8 cellular contexts compared by ENCODE assay signal in the genomic region with DNA sequence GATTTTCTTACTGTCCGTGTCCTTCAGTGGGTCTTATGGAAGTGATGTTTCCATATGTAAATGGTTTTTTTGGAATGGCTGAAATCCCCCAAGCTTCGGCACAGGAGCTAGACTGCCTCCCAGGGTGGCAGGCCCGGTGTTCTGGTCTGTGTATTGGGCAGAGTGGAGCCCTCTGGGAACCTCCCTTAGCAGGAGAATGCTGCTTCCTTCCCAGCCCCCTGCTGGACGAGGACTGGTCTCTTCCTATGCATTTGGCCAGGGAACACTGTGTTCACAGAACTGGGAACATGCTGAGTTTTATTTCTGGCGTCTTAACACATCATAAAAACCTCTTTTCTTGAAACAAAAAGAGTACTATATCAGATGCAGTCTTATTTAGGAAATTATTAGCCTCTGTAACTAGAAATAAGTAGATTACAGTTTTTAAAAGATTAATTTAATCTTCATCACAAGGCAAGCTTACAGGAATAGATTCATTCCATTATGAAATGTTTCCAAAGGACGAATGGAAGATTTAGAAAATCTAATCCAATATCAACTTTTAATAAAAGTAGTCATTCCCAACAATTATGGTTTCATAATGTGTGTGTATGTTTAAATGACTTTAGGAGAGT. TPM values are rescaled to one million over a fixed set of nuclear protein-coding genes. Genes with fewer than 3 reads are reported as not detected.
DNase-seq lines count a peak whose midpoint lies in the region; ATAC-seq and TF ChIP-seq lines count a peak whose summit lies in the region.

No MANE protein-coding gene starts in this region.

- H3K27me3 ChIP-seq in HUES6 (ENCODE audit: control insufficient read depth, insufficient read depth, low read length) (peaks cover 4% of the 10 kb centered on the region), ascending aorta (no peaks in the 10 kb centered on the region), kidney epithelial cell (ENCODE audit: control insufficient read depth, insufficient read depth, low read length) (no peaks in the 10 kb centered on the region), upper lobe of left lung (no peaks in the 10 kb centered on the region), MM.1S (replicated peaks; ENCODE audit: insufficient read depth, low read length) (no peaks in the 10 kb centered on the region)

- H3K9me3 ChIP-seq in HUES6 (ENCODE audit: control insufficient read depth, insufficient read depth, low read depth, low read length), result no peaks in the 10 kb centered on the region
- no peaks in the 10 kb centered on the region for H3K9me3 ChIP-seq in ascending aorta
- H3K9me3 ChIP-seq in upper lobe of left lung, result no peaks in the 10 kb centered on the region
- no peaks in the 10 kb centered on the region for H3K9me3 ChIP-seq in MM.1S (replicated peaks; ENCODE audit: insufficient read depth, low read length)

- H4K20me1 ChIP-seq in MM.1S (ENCODE audit: insufficient read depth, low read length), result no peaks in the 10 kb centered on the region

- peak; percentile 60 to 65 for ATAC-seq in upper lobe of left lung (ENCODE audit: low FRiP score in 2 of 2)

- H3K4me1 Mint-ChIP-seq in CD14-positive monocyte, result peaks cover 18% of the 10 kb centered on the region

- peaks cover 32% of the 10 kb centered on the region for H3K4me1 ChIP-seq in HUES6 (ENCODE audit: control insufficient read depth, insufficient read depth, low read length)
- peaks cover 9 to 28% of the 10 kb centered on the region in 2 donors for H3K4me1 ChIP-seq in ascending aorta
- peaks cover 29 to 47% (median 39%) of the 10 kb centered on the region in 4 donors for H3K4me1 ChIP-seq in upper lobe of left lung
- H3K4me1 ChIP-seq in MM.1S (ENCODE audit: low read length), result peaks cover 15% of the 10 kb centered on the region

- H3K36me3 Mint-ChIP-seq in CD14-positive monocyte, result peaks cover 33 to 41% of the 10 kb centered on the region in 2 donors

- TF ChIP-seq EP300 in upper lobe of left lung (IDR thresholded peaks at IDR 0.05), result peak in 2 of 4 donors; percentile 76 to 84

- no peak for TF ChIP-seq POLR2A in upper lobe of left lung (IDR thresholded peaks at IDR 0.05)

- intact Hi-C loops in CD14-positive monocyte (cut with micrococcal nuclease), result loop anchor here (5.0 to 10.0 kb wide), 3 partner anchors 41 to 428 kb away; no protein-coding TSS in a partner anchor
- intact Hi-C loops in ascending aorta (cut with DNase I), result loop anchor here (2.0 to 5.0 kb wide), 4 partner anchors 56 to 291 kb away; a partner anchor contains a TSS

- H3K27ac ChIP-seq in HUES6 (ENCODE audit: low read depth, low read length) (peak overlapping the region; percentile 66; the same call in 1 of the 2 replicates), ascending aorta (peak overlapping the region; percentile 68 to 69), upper lobe of left lung (peak overlapping the region; percentile 67 to 83 (median 76)), MM.1S (ENCODE audit: low read length) (no peak overlapping the region)

- peaks cover 0 to 3% (median 0%) of the 10 kb centered on the region in 3 donors for H3K27me3 Mint-ChIP-seq in CD14-positive monocyte (ENCODE audit: low read depth in 3 of 3)

- no peaks in the 10 kb centered on the region for H3F3A ChIP-seq in MM.1S (ENCODE audit: insufficient read depth, low read length)

- H3K79me2 ChIP-seq in MM.1S (ENCODE audit: low read length), result no peaks in the 10 kb centered on the region

- H3K27ac Mint-ChIP-seq in CD14-positive monocyte, result no peak overlapping the region

- H3K9me3 Mint-ChIP-seq in CD14-positive monocyte, result no peaks in the 10 kb centered on the region

- 31 to 50% methylated on average over 5 to 6 of the region's 6 CpGs for WGBS in upper lobe of left lung, 2 donors

- H3K4me3 Mint-ChIP-seq in CD14-positive monocyte, result no peak overlapping the region

- H3K9me2 ChIP-seq in MM.1S (replicated peaks; ENCODE audit: insufficient read depth, low read length), result no peaks in the 10 kb centered on the region

- DNase-seq in CD14-positive monocyte (ENCODE audit: low spot score) (no peak), ascending aorta (ENCODE audit: low spot score in 2 of 2) (peak in 1 of 2 donors; percentile 78), kidney epithelial cell (ENCODE audit: low read depth) (no peak), upper lobe of left lung (peak in 1 of 2 donors; percentile 71), NCI-H1048 (lab: John Stamatoyannopoulos, UW) (no peak), MM.1S (no peak)
- no peak for DNase-seq in activated naive CD4-positive, alpha-beta T cell (lab: John Stamatoyannopoulos, UW)

- no peak overlapping the region for H3K4me2 ChIP-seq in MM.1S (ENCODE audit: low read depth, low read length)

- no peaks in the 10 kb centered on the region for H3K36me3 ChIP-seq in HUES6 (ENCODE audit: control insufficient read depth, insufficient read depth, low read length)
- H3K36me3 ChIP-seq in ascending aorta, result no peaks in the 10 kb centered on the region
- peaks cover 1% of the 10 kb centered on the region for H3K36me3 ChIP-seq in kidney epithelial cell (ENCODE audit: control insufficient read depth, insufficient read depth, low read length)
- no peaks in the 10 kb centered on the region for H3K36me3 ChIP-seq in upper lobe of left lung
- no peaks in the 10 kb centered on the region for H3K36me3 ChIP-seq in MM.1S (replicated peaks; ENCODE audit: insufficient read depth, low read length)

- H3K4me3 ChIP-seq in HUES6 (ENCODE audit: low read depth, low read length) (no peak overlapping the region; the same call in 1 of the 2 replicates), ascending aorta (peak overlapping the region in 1 of 2 donors; percentile 21), kidney epithelial cell (ENCODE audit: low read depth, low read length) (no peak overlapping the region), upper lobe of left lung (no peak overlapping the region), MM.1S (ENCODE audit: low read length) (no peak overlapping the region)

- H3K9ac ChIP-seq in HUES6 (ENCODE audit: low read length) (peak overlapping the region; percentile 5), MM.1S (ENCODE audit: low read length) (no peak overlapping the region)

- TF ChIP-seq CTCF in CD14-positive monocyte (IDR thresholded peaks at IDR 0.05), result peak; percentile 15
- peak in 2 of 3 experiments; percentile 39 to 57 for TF ChIP-seq CTCF in ascending aorta (IDR thresholded peaks at IDR 0.05)
- TF ChIP-seq CTCF in kidney epithelial cell (IDR thresholded peaks at IDR 0.05; ENCODE audit: insufficient read depth, low read length, poor library complexity, severe bottlenecking), result peak; percentile 73
- TF ChIP-seq CTCF in upper lobe of left lung (IDR thresholded peaks at IDR 0.05), result peak; percentile 31 to 56 (median 48)
- no peak for TF ChIP-seq CTCF in MM.1S (IDR thresholded peaks at IDR 0.05; ENCODE audit: low read length)

- H2AFZ ChIP-seq in MM.1S (ENCODE audit: low read length), result no peak overlapping the region

RNA-seq across cellular contexts. Expression of a gene that starts 56.6 kb away (rescaled TPM):
- polyA plus RNA-seq in CD14-positive monocyte, result 10 to 100 TPM; 14.6 to 14.8 TPM
- 4.7 TPM for total RNA-seq in ascending aorta
- total RNA-seq in kidney epithelial cell, result 3.1 and 3.6 TPM in 2 replicates
- total RNA-seq in upper lobe of left lung, result 10 to 100 TPM; 10.3 to 28.3 (median 20.0) TPM
